8 cellular contexts compared by ENCODE assay signal in genomic region chr5:73451218-73452130, GRCh38. TPM values are rescaled to one million over a fixed set of nuclear protein-coding genes. Genes with fewer than 3 reads are reported as not detected.
DNase-seq lines count a peak whose midpoint lies in the region; ATAC-seq and TF ChIP-seq lines count a peak whose summit lies in the region.

No MANE protein-coding gene starts in this region.

- H3K4me3 Mint-ChIP-seq in MCF 10A (ENCODE audit: unreplicated experiment): peak overlapping the region; percentile 52

- POLR2A ChIA-PET in MCF 10A (lab: Yijun Ruan, JAX): interaction anchor here (0.8 to 2.5 kb wide), 9 partner anchors 21 to 367 kb away, joined by 3 to 34 read pairs (median 4); partner anchors contain the start of gene BTF3

- H3K36me3 Mint-ChIP-seq in MCF 10A (ENCODE audit: insufficient read depth, unreplicated experiment): no peaks in the 10 kb centered on the region

- H3K4me1 Mint-ChIP-seq in MCF 10A (ENCODE audit: insufficient read depth, unreplicated experiment): peaks cover 5% of the 10 kb centered on the region

- H3K9me3 Mint-ChIP-seq in MCF 10A (ENCODE audit: unreplicated experiment): no peaks in the 10 kb centered on the region

- CTCF ChIA-PET in MCF 10A (lab: Yijun Ruan, JAX): interaction anchor here (0.5 to 2.4 kb wide), 67 partner anchors 8 to 538 kb away, joined by 3 to 95 read pairs (median 4); partner anchors contain the start of gene TMEM174

- no peaks in the 10 kb centered on the region for H3K27me3 Mint-ChIP-seq in MCF 10A (ENCODE audit: insufficient read depth, unreplicated experiment)

- H3K27ac Mint-ChIP-seq in MCF 10A (ENCODE audit: low read depth, unreplicated experiment): no peak overlapping the region

- DNase-seq in COLO668 (lab: John Stamatoyannopoulos, UW; ENCODE audit: unreplicated experiment): peak; percentile 75
- peak; percentile 50 for DNase-seq in HT-29 (ENCODE audit: low spot score)
- peak; percentile 55 for DNase-seq in UCSD-AML1 (lab: John Stamatoyannopoulos, UW; ENCODE audit: unreplicated experiment)
- peak; percentile 45 for DNase-seq in MCF 10A (ENCODE audit: unreplicated experiment)
- peak; percentile 88 for DNase-seq in left kidney (ENCODE audit: low read depth, low spot score)
- peak; percentile 39 to 58 (median 39) for DNase-seq in stimulated activated CD4-positive, alpha-beta T cell treated with anti-CD3 and anti-CD28 coated beads, TNF-alpha, amount 100 ng/mL, for 4 hours (ENCODE audit: low read depth in 3 of 3)
- DNase-seq in NCI-H2171 (lab: John Stamatoyannopoulos, UW): no peak

- intact Hi-C loops in MCF 10A (cut with micrococcal nuclease): loop anchor here (1.0 to 10.0 kb wide), 5 partner anchors 83 to 529 kb away; partner anchors contain the start of gene FCHO2

- peak; percentile 91 for TF ChIP-seq CTCF in MCF 10A (IDR thresholded peaks at IDR 0.05; ENCODE audit: unreplicated experiment)

- BruUV-seq in MCF 10A (replicated peaks; lab: Mats Ljungman, UMichigan): no TSS peak

- ATAC-seq in HG03442 (IDR thresholded peaks at IDR 0.05; ENCODE audit: unreplicated experiment): no peak

RNA-seq across cellular contexts. Expression of gene FOXD1, which starts 2.9 kb away (rescaled TPM):
- 0.20 and 0.31 TPM in 2 replicates for total RNA-seq in HT-29 (2014; rRNA removed; shearing (Covaris generic))
- total RNA-seq in MCF 10A (2022): 46.4 and 50.9 TPM in 2 replicates

RNA-seq across cellular contexts. Expression of gene BTF3, which starts 46.8 kb away (rescaled TPM):
- total RNA-seq in HT-29 (2014; rRNA removed; shearing (Covaris generic)): 233 and 255 TPM in 2 replicates
- total RNA-seq in MCF 10A (2022): 937 and 946 TPM in 2 replicates

Comparison
In these comparisons a context has a peak if more than half of its experiments do, and no peak if none do; other contexts are left out.
1. RNA of gene FOXD1, which starts 2.9 kb away (total RNA-seq): 46.4 to 50.9 TPM in MCF 10A; 0.20 to 0.31 TPM in HT-29; every median in the first group is over 10 times any median in the second.